In the genomic region with DNA sequence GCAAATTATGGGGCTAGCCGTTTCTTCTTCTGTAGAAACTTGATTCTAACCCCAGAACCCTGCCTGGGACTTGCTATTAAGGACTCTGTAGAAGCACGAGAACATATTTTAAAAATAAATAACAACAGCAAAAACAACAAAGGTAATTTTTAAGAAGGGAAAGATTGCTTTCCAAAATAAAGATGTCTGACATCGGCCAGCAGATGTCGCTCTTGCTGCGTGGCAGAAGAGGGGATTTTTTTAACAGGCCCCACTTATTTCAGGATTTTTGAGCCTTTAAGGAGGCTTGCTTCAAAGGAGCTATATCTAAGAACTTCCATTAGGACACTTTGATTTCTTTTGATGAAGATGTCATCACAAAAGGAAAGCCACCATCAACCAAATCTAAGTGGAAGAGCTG, we compare ENCODE assay signal across 8 cellular contexts.
DNase-seq lines count a peak whose midpoint lies in the region; ATAC-seq and TF ChIP-seq lines count a peak whose summit lies in the region.

No MANE protein-coding gene starts in this region.

- TF ChIP-seq POLR2A in IMR-90 (IDR thresholded peaks at IDR 0.05; ENCODE audit: low read depth, low read length) = no peak
- no peak for TF ChIP-seq POLR2A in adrenal gland (IDR thresholded peaks at IDR 0.05)

- H3K27ac Mint-ChIP-seq in Caco-2 (ENCODE audit: unreplicated experiment) = no peak overlapping the region

- dilution Hi-C loops in IMR-90 (cut with HindIII; ENCODE audit: low sequenced_read_pairs, unreplicated experiment) = no loop called here

- no peak overlapping the region for H3K14ac ChIP-seq in IMR-90 (replicated peaks; ENCODE audit: low read depth, low read length)

- H2AK5ac ChIP-seq in IMR-90 (ENCODE audit: low read depth, low read length) = no peak overlapping the region

- no peak overlapping the region for H2AFZ ChIP-seq in IMR-90 (replicated peaks; ENCODE audit: low read length, poor library complexity)

- no peaks in the 10 kb centered on the region for H3K36me3 ChIP-seq in Caco-2 (ENCODE audit: control insufficient read depth, insufficient read depth, low read length)
- no peaks in the 10 kb centered on the region for H3K36me3 ChIP-seq in IMR-90 (ENCODE audit: control insufficient read depth, insufficient read depth, low read length)
- no peaks in the 10 kb centered on the region for H3K36me3 ChIP-seq in adrenal gland (replicated peaks in 1 of 2)

- DNase-seq in Caco-2 (peak; percentile 30 to 32), IMR-90 (peak; percentile 61), SKM-1 treated with dmso at 0.1 percent for 144 hours (lab: John Stamatoyannopoulos, UW; ENCODE audit: unreplicated experiment) (peak; percentile 8), adrenal gland (peak in 6 of 7 donors; percentile 27 to 62 (median 38)), hepatic stellate cell (ENCODE audit: low spot score) (peak; percentile 32)
- peak; percentile 10 to 41 for DNase-seq in stimulated activated CD4-positive, alpha-beta T cell treated with anti-CD3 and anti-CD28 coated beads, Interleukin-15, amount 100 ng/mL, for 48 hours (ENCODE audit: low read depth in 2 of 2)

- H3K9me1 ChIP-seq in IMR-90 (ENCODE audit: insufficient read depth, low read length) = no peaks in the 10 kb centered on the region

- no peaks in the 10 kb centered on the region for H4K20me1 ChIP-seq in IMR-90 (ENCODE audit: insufficient read depth, low read length)

- TF ChIP-seq CTCF in Caco-2 (IDR thresholded peaks at IDR 0.05; ENCODE audit: insufficient read depth in 1 of 2, low read depth in 1 of 2, low read length in 1 of 2, severe bottlenecking in 1 of 2, unreplicated experiment in 1 of 2) = peak; percentile 57 to 61
- peak; percentile 94 for TF ChIP-seq CTCF in IMR-90 (conservative IDR thresholded peaks at IDR 0.05; ENCODE audit: low read depth, low read length)
- TF ChIP-seq CTCF in adrenal gland (IDR thresholded peaks at IDR 0.05) = peak; percentile 58 to 87 (median 73)

- H3K23ac ChIP-seq in IMR-90 (ENCODE audit: low read depth, low read length) = no peak overlapping the region

- H3K27me3 Mint-ChIP-seq in Caco-2 (ENCODE audit: insufficient read depth, unreplicated experiment) = peaks cover 3% of the 10 kb centered on the region

- no peaks in the 10 kb centered on the region for H3K4me1 ChIP-seq in Caco-2
- H3K4me1 ChIP-seq in IMR-90 (ENCODE audit: control insufficient read depth, insufficient read depth, low read length) = no peaks in the 10 kb centered on the region
- H3K4me1 ChIP-seq in adrenal gland (replicated peaks in 1 of 2) = no peaks in the 10 kb centered on the region

- no peak overlapping the region for H3K27ac ChIP-seq in IMR-90 (ENCODE audit: insufficient read depth, low read length)
- H3K27ac ChIP-seq in adrenal gland = no peak overlapping the region

- H2AK9ac ChIP-seq in IMR-90 (replicated peaks; ENCODE audit: low read depth, low read length, poor library complexity) = no peak overlapping the region

- WGBS in IMR-90 (ENCODE audit: extremely low coverage in 2 of 2, insufficient read length in 1 of 2), 2 experiments = no CpG with 5 or more reads among the region's 5 CpGs
- WGBS in adrenal gland, 4 donors = 6 to 7% (median 7%) methylated on average over 5 of the region's 5 CpGs

- H2BK15ac ChIP-seq in IMR-90 (ENCODE audit: low read depth, low read length) = no peak overlapping the region

- intact Hi-C loops in Caco-2 (cut with micrococcal nuclease; ENCODE audit: unreplicated experiment) (loop anchor here (1.0 to 5.0 kb wide), 2 partner anchors 140 to 246 kb away; no protein-coding TSS in a partner anchor), IMR-90 (cut with micrococcal nuclease) (loop anchor here (1.0 to 5.0 kb wide), 4 partner anchors 140 to 526 kb away; a partner anchor contains a TSS), adrenal gland (cut with DNase I) (loop anchor here (5.0 to 10.0 kb wide), 3 partner anchors 136 to 526 kb away; no protein-coding TSS in a partner anchor)

- H2BK20ac ChIP-seq in IMR-90 (ENCODE audit: low read depth, low read length) = no peak overlapping the region

- BruUV-seq in Caco-2 (replicated peaks; lab: Mats Ljungman, UMichigan) (no TSS peak), IMR-90 (replicated peaks; lab: Mats Ljungman, UMichigan) (no TSS peak)

- no peaks in the 10 kb centered on the region for H3K36me3 Mint-ChIP-seq in Caco-2 (ENCODE audit: insufficient read depth, unreplicated experiment)

- H3K4me3 ChIP-seq in Caco-2 (ENCODE audit: low read depth, low read length) (no peak overlapping the region), IMR-90 (ENCODE audit: insufficient read depth, low read depth, low read length) (no peak overlapping the region), adrenal gland (no peak overlapping the region)

- no peaks in the 10 kb centered on the region for H3K4me1 Mint-ChIP-seq in Caco-2 (ENCODE audit: low read depth, unreplicated experiment)

- no peak overlapping the region for H4K8ac ChIP-seq in IMR-90 (ENCODE audit: low read depth in 2 of 2, low read length in 2 of 2)

- TF ChIP-seq RAD21 in IMR-90 (IDR thresholded peaks at IDR 0.05; ENCODE audit: low read length) = peak; percentile 95

- CTCF ChIA-PET in Caco-2 (lab: Charles Lee) (interaction anchor here (0.5 to 2.6 kb wide), 7 partner anchors 18 to 560 kb away, joined by 3 to 26 read pairs (median 5); a partner anchor contains a TSS), IMR-90 (lab: Yijun Ruan, JAX) (interaction anchor here (0.6 to 2.4 kb wide), 22 partner anchors 10 to 1827 kb away, joined by 3 to 24 read pairs (median 3); a partner anchor contains a TSS)

- no peak overlapping the region for H2BK5ac ChIP-seq in IMR-90 (ENCODE audit: low read depth, low read length, poor library complexity, severe bottlenecking)

- H4K5ac ChIP-seq in IMR-90 (ENCODE audit: low read depth, low read length) = no peak overlapping the region

- no peak overlapping the region for H2BK120ac ChIP-seq in IMR-90 (ENCODE audit: low read depth, low read length)

- H4K91ac ChIP-seq in IMR-90 (ENCODE audit: insufficient read depth, low read depth, low read length) = no peak overlapping the region

- no peak overlapping the region for H3K9ac ChIP-seq in IMR-90 (ENCODE audit: low read depth, low read length)

- H3K4ac ChIP-seq in IMR-90 (ENCODE audit: low read depth, low read length) = no peak overlapping the region

- H3K4me3 Mint-ChIP-seq in Caco-2 (ENCODE audit: unreplicated experiment) = no peak overlapping the region

- no peak overlapping the region for H3K4me2 ChIP-seq in IMR-90 (ENCODE audit: low read depth, low read length)

- H3K9me3 ChIP-seq in Caco-2 (no peaks in the 10 kb centered on the region), IMR-90 (ENCODE audit: control insufficient read depth, insufficient read depth, low read length) (no peaks in the 10 kb centered on the region), adrenal gland (replicated peaks in 1 of 3) (no peaks in the 10 kb centered on the region)

- no peaks in the 10 kb centered on the region for H3K27me3 ChIP-seq in Caco-2 (replicated peaks; ENCODE audit: control insufficient read depth, insufficient read depth, low read length)
- peaks cover 9% of the 10 kb centered on the region for H3K27me3 ChIP-seq in IMR-90 (ENCODE audit: control insufficient read depth, insufficient read depth, low read length)
- H3K27me3 ChIP-seq in adrenal gland = peaks cover 2% of the 10 kb centered on the region

- H3K79me1 ChIP-seq in IMR-90 (ENCODE audit: low read depth in 1 of 2, low read length in 2 of 2) = no peaks in the 10 kb centered on the region

- in situ Hi-C loops in IMR-90 (cut with MboI; ENCODE audit: low sequenced_read_pairs) = loop anchor here (5.0 to 25.0 kb wide), 2 partner anchors 131 to 521 kb away; a partner anchor contains a TSS

- H3K9me3 Mint-ChIP-seq in Caco-2 (ENCODE audit: unreplicated experiment) = no peaks in the 10 kb centered on the region

- 0 out of 2 replicates have a peak, but pooled peaks have one; percentile 48 for ATAC-seq in IMR-90 (ENCODE audit: low read depth)
- ATAC-seq in GM18498 (IDR thresholded peaks at IDR 0.05; ENCODE audit: unreplicated experiment) = no peak
- no peak for ATAC-seq in GM19023 (IDR thresholded peaks at IDR 0.05; ENCODE audit: unreplicated experiment)

- no peak overlapping the region for H3K18ac ChIP-seq in IMR-90 (ENCODE audit: low read depth, low read length)

- POLR2A ChIA-PET in Caco-2 (lab: Charles Lee) (no interaction called here), IMR-90 (lab: Charles Lee; ENCODE audit: unreplicated experiment) (no interaction called here)

- no peak overlapping the region for H3K56ac ChIP-seq in IMR-90 (ENCODE audit: extremely low read depth, insufficient read depth, low read length)

TF ChIP-seq in IMR-90, 13 proteins besides CTCF, POLR2A, EP300 and RAD21:
- TF ChIP-seq RFX5 (IDR thresholded peaks at IDR 0.05; ENCODE audit: low read depth, low read length) (no peak), MAFK (IDR thresholded peaks at IDR 0.05; ENCODE audit: low read depth, low read length) (no peak), SMC3 (IDR thresholded peaks at IDR 0.05; ENCODE audit: low read depth, low read length) (peak; percentile 88), CEBPB (IDR thresholded peaks at IDR 0.05; ENCODE audit: low read depth, low read length) (no peak), RCOR1 (IDR thresholded peaks at IDR 0.05; ENCODE audit: insufficient replicate concordance, low read length) (no peak), BHLHE40 (IDR thresholded peaks at IDR 0.05; ENCODE audit: low read depth, low read length) (no peak)
- TF ChIP-seq, protein P1, sequence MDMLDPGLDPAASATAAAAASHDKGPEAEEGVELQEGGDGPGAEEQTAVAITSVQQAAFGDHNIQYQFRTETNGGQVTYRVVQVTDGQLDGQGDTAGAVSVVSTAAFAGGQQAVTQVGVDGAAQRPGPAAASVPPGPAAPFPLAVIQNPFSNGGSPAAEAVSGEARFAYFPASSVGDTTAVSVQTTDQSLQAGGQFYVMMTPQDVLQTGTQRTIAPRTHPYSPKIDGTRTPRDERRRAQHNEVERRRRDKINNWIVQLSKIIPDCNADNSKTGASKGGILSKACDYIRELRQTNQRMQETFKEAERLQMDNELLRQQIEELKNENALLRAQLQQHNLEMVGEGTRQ (IDR thresholded peaks at IDR 0.05; ENCODE audit: low read depth, low read length) = no peak

Comparison
In these comparisons a context has a peak if more than half of its experiments do, and no peak if none do; other contexts are left out.
1. DNase-seq: peak in every context shown above with its lines; median percentile 61 in IMR-90; 38 in adrenal gland; 32 in hepatic stellate cell; 31 in Caco-2; 26 in stimulated activated CD4-positive, alpha-beta T cell treated with anti-CD3 and anti-CD28 coated beads, Interleukin-15, amount 100 ng/mL, for 48 hours; 8 in SKM-1 treated with dmso at 0.1 percent for 144 hours.